Comparison of ENCODE assay signal across 1 cellular context in genomic region chr22:31144223-31144622, GRCh38.
TF ChIP-seq lines count a peak whose summit lies in the region.

No MANE protein-coding gene starts in this region.

TF ChIP-seq in HepG2, 621 proteins besides CTCF, POLR2A, EP300 and RAD21:
- no peak for TF ChIP-seq ZNF605 (CRISPR knock-in tag; IDR thresholded peaks at IDR 0.05)
- 0 out of 2 replicates have a peak, but pooled peaks have one; percentile 38 for TF ChIP-seq ZNF317 (CRISPR knock-in tag; IDR thresholded peaks at IDR 0.05)
- TF ChIP-seq TOPORS (CRISPR knock-in tag; IDR thresholded peaks at IDR 0.05): no peak
- no peak for TF ChIP-seq CREBL2 (CRISPR knock-in tag; IDR thresholded peaks at IDR 0.05; ENCODE audit: borderline replicate concordance)
- peak; percentile 71 for TF ChIP-seq FOSL2 (CRISPR knock-in tag; IDR thresholded peaks at IDR 0.05)
- TF ChIP-seq NCOA5 (CRISPR knock-in tag; IDR thresholded peaks at IDR 0.05): no peak
- TF ChIP-seq, protein P1, sequence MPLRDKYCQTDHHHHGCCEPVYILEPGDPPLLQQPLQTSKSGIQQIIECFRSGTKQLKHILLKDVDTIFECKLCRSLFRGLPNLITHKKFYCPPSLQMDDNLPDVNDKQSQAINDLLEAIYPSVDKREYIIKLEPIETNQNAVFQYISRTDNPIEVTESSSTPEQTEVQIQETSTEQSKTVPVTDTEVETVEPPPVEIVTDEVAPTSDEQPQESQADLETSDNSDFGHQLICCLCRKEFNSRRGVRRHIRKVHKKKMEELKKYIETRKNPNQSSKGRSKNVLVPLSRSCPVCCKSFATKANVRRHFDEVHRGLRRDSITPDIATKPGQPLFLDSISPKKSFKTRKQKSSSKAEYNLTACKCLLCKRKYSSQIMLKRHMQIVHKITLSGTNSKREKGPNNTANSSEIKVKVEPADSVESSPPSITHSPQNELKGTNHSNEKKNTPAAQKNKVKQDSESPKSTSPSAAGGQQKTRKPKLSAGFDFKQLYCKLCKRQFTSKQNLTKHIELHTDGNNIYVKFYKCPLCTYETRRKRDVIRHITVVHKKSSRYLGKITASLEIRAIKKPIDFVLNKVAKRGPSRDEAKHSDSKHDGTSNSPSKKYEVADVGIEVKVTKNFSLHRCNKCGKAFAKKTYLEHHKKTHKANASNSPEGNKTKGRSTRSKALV (CRISPR knock-in tag; IDR thresholded peaks at IDR 0.05): no peak
